22 cellular contexts compared by ENCODE assay signal in genomic region chr3:146416366-146416765, GRCh38. TPM values are rescaled to one million over a fixed set of nuclear protein-coding genes. Genes with fewer than 3 reads are reported as not detected.
DNase-seq lines count a peak whose midpoint lies in the region; ATAC-seq, FAIRE-seq and TF ChIP-seq lines count a peak whose summit lies in the region.
"Had no signal": no experiment of that assay in that cellular context is flagged by ENCODE, and none has a peak within 500 bp of the region (broad histone marks: within the 10 kb centered on the region; RNA-seq: fewer than 3 reads in every experiment).

No MANE protein-coding gene starts in this region.

- H3K9ac ChIP-seq in PC-3 (ENCODE audit: low read length): no peak overlapping the region
- H3K9ac ChIP-seq: GM23248 had no signal

- BruUV-seq in PC-3 (replicated peaks; lab: Mats Ljungman, UMichigan): no TSS peak

- CTCF ChIA-PET in PC-3 (lab: Charles Lee): no interaction called here

- POLR2A ChIA-PET in PC-3 (lab: Charles Lee; ENCODE audit: unreplicated experiment): no interaction called here

- TF ChIP-seq POLR2A in H54 (IDR thresholded peaks at IDR 0.05; ENCODE audit: low read depth, low read length): no peak

- no peaks in the 10 kb centered on the region for H3F3A ChIP-seq in PC-3 (ENCODE audit: low read length, unreplicated experiment)

- no peak overlapping the region for H3K4me3 ChIP-seq in fibroblast of villous mesenchyme (ENCODE audit: low read depth, low read length)
- no peak overlapping the region for H3K4me3 ChIP-seq in PC-3 (ENCODE audit: low read length)
- H3K4me3 ChIP-seq: GM23248 had no signal

- H3K27me3 ChIP-seq in PC-3 (ENCODE audit: low read length): no peaks in the 10 kb centered on the region

- no peak overlapping the region for H3K4me2 ChIP-seq in PC-3 (ENCODE audit: low read length)

- H3K36me3 ChIP-seq in PC-3 (ENCODE audit: low read depth, low read length): 0 out of 2 replicates have a peak, but pooled peaks cover 5% of the 10 kb centered on the region

- DNase-seq in H54 (ENCODE audit: insufficient read length, low spot score): no peak
- no peak for DNase-seq in RCC 7860 (ENCODE audit: low spot score)
- DNase-seq in fibroblast of villous mesenchyme (ENCODE audit: low read depth): peak; percentile 64
- DNase-seq in PC-3: no peak
- no peak for DNase-seq in NCI-H1694 treated with DMSO at 0.1 percent for 48 hours (lab: John Stamatoyannopoulos, UW)
- DNase-seq: C1 segment of cervical spinal cord; Calu3; CD4-positive, alpha-beta memory T cell; COR-L47; DMS53; DMS79 treated with DMSO at 0.1 percent for 48 hours; GF-D8; GM23248; H9; HFFc6 had no signal

- no peaks in the 10 kb centered on the region for H3K79me2 ChIP-seq in PC-3 (ENCODE audit: low read length)

- TF ChIP-seq CTCF in fibroblast of villous mesenchyme (IDR thresholded peaks at IDR 0.05; ENCODE audit: insufficient read depth, low read depth, low read length): no peak
- no peak for TF ChIP-seq CTCF in PC-3 (conservative IDR thresholded peaks at IDR 0.05; ENCODE audit: low read depth, low read length)

- no peak overlapping the region for H3K27ac ChIP-seq in PC-3 (ENCODE audit: low read length)
- H3K27ac ChIP-seq: GM23248 had no signal

- peak; percentile 48 for FAIRE-seq in H54 (lab: Jason Lieb, UNC)
- peak; percentile 42 for FAIRE-seq in RCC 7860 (lab: Jason Lieb, UNC)
- FAIRE-seq: GM12891, GM18507, H1 had no signal

- peaks cover 12% of the 10 kb centered on the region for H3K9me3 ChIP-seq in PC-3 (ENCODE audit: low read length)

- no peaks in the 10 kb centered on the region for H4K20me1 ChIP-seq in PC-3 (ENCODE audit: low read length)

- no peaks in the 10 kb centered on the region; the same call in 1 of the 2 replicates for H3K9me2 ChIP-seq in PC-3 (replicated peaks; ENCODE audit: low read length)

- ATAC-seq in GM18861 (IDR thresholded peaks at IDR 0.05; ENCODE audit: unreplicated experiment): no peak
- no peak for ATAC-seq in PC-3

- H3K4me1 ChIP-seq in PC-3 (ENCODE audit: insufficient read depth, low read length): peaks cover 6% of the 10 kb centered on the region

- no peak overlapping the region for H2AFZ ChIP-seq in PC-3 (ENCODE audit: low read length)
- H2AFZ ChIP-seq: GM23248 had no signal

- intact Hi-C loops in PC-3 (cut with micrococcal nuclease): no loop called here

RNA-seq across cellular contexts. Expression of gene PLSCR2, which starts 53.0 kb away (rescaled TPM):
- total RNA-seq in fibroblast of villous mesenchyme (0.43 TPM in 1 of 2 replicates, not detected in the other), PC-3 (2014; rRNA removed) (0.86 TPM in 1 of 2 replicates, not detected in the other)
- total RNA-seq: A172, Daoy, G401, GM23248, H1, H9, HFFc6 had no signal
